In genomic region chr4:102826890-102827673, GRCh38 we compare ENCODE assay signal across 8 cellular contexts. TPM values are rescaled to one million over a fixed set of nuclear protein-coding genes. Genes with fewer than 3 reads are reported as not detected.
DNase-seq lines count a peak whose midpoint lies in the region; ATAC-seq and TF ChIP-seq lines count a peak whose summit lies in the region.

Gene UBE2D3, minus strand, starts transcription at chr4:102827551. Its CDS starts 1,043 bp downstream, at chr4:102826508.

- no peak within 1 kb of the TSS for H3K27ac Mint-ChIP-seq in IgD-negative memory B cell

- peak; percentile 38 for ATAC-seq in GM21528 (IDR thresholded peaks at IDR 0.05; ENCODE audit: low FRiP score, unreplicated experiment)

- H3K36me3 Mint-ChIP-seq in IgD-negative memory B cell, result peaks cover 2% of the 10 kb centered on the region

- H3K4me3 ChIP-seq in mucosa of stomach (ENCODE audit: low read length), result peak within 1 kb of the TSS; percentile 94

- no peaks in the 10 kb centered on the region for H3K9me3 ChIP-seq in mucosa of stomach (ENCODE audit: control insufficient read depth, low read length)

- H3K4me1 Mint-ChIP-seq in IgD-negative memory B cell, result peaks cover 17 to 35% (median 24%) of the 10 kb centered on the region in 3 donors

- no peaks in the 10 kb centered on the region for H3K9me3 Mint-ChIP-seq in IgD-negative memory B cell

- no peak within 1 kb of the TSS for H3K4me3 Mint-ChIP-seq in IgD-negative memory B cell

- DNase-seq in DMS 273 treated with DMSO at 0.1 percent for 48 hours (lab: John Stamatoyannopoulos, UW), result peak; percentile 82
- peak; percentile 99 for DNase-seq in OCI-M1 (lab: John Stamatoyannopoulos, UW)
- DNase-seq in activated T-cell treated with anti-CD3 and anti-CD28 coated beads for 4 hours, result peak; percentile 91
- peak; percentile 99 for DNase-seq in erythroblast (lab: John Stamatoyannopoulos, UW)
- DNase-seq in stimulated activated CD8-positive, alpha-beta memory T cell treated with anti-CD3 and anti-CD28 coated beads, Interleukin-7, amount 100 ng/mL, for 1 hour (ENCODE audit: low read depth in 2 of 2), result peak; percentile 79 to 93

- peak within 1 kb of the TSS; percentile 99 for H3K9ac ChIP-seq in mucosa of stomach (ENCODE audit: low read length)

- TF ChIP-seq POLR2A in erythroblast (IDR thresholded peaks at IDR 0.05; ENCODE audit: low read length), result peak; percentile 93

- H3K36me3 ChIP-seq in mucosa of stomach (ENCODE audit: control insufficient read depth, insufficient read depth, low read length), result no peaks in the 10 kb centered on the region

- peaks cover 20% of the 10 kb centered on the region for H3K4me1 ChIP-seq in mucosa of stomach (ENCODE audit: control insufficient read depth, insufficient read depth, low read length)

- no peaks in the 10 kb centered on the region for H3K27me3 Mint-ChIP-seq in IgD-negative memory B cell

- H3K27me3 ChIP-seq in mucosa of stomach (ENCODE audit: control insufficient read depth, insufficient read depth, low read length), result no peaks in the 10 kb centered on the region

RNA-seq across cellular contexts. Expression of gene UBE2D3, which starts in this region (rescaled TPM):
- polyA plus RNA-seq in IgD-negative memory B cell, result 396 TPM

Comparison
In these comparisons a context has a peak if more than half of its experiments do, and no peak if none do; other contexts are left out.
1. Peak in every context shown above with its lines: DNase-seq, ATAC-seq and H3K4me3 ChIP-seq.